8 cellular contexts compared by ENCODE assay signal in genomic region chr1:110460253-110461220, GRCh38. TPM values are rescaled to one million over a fixed set of nuclear protein-coding genes. Genes with fewer than 3 reads are reported as not detected.
DNase-seq lines count a peak whose midpoint lies in the region; ATAC-seq, FAIRE-seq and TF ChIP-seq lines count a peak whose summit lies in the region.

No MANE protein-coding gene starts in this region.

- H3K9me1 ChIP-seq in keratinocyte (ENCODE audit: control insufficient read depth, extremely low read depth, insufficient read depth, low read length): no peaks in the 10 kb centered on the region

- DNase-seq in CMK (ENCODE audit: low read depth): peak; percentile 62
- peak; percentile 86 for DNase-seq in HEK293T (ENCODE audit: extremely low spot score)
- peak; percentile 57 for DNase-seq in NCI-H226
- DNase-seq in breast epithelium (ENCODE audit: low spot score in 2 of 2): peak; percentile 69 to 77
- DNase-seq in keratinocyte (ENCODE audit: low read depth, low spot score): peak; percentile 52
- DNase-seq in stimulated activated CD4-positive, alpha-beta T cell treated with anti-CD3 and anti-CD28 coated beads, Interleukin-1b, Interleukin-23, amount 100 ng/mL, for 4 hours (ENCODE audit: low read depth in 2 of 2): peak; percentile 68 to 88

- H3K4me1 ChIP-seq in breast epithelium: no peaks in the 10 kb centered on the region
- H3K4me1 ChIP-seq in keratinocyte (ENCODE audit: control insufficient read depth, extremely low read depth, insufficient read depth, low read length): peaks cover 26% of the 10 kb centered on the region

- POLR2A ChIA-PET in HEK293T (lab: Yijun Ruan, JAX): interaction anchor here (0.6 to 2.0 kb wide), 5 partner anchors 35 to 252 kb away, joined by 3 to 11 read pairs (median 7); partner anchors contain the start of gene RBM15

- no peaks in the 10 kb centered on the region for H3K9me3 ChIP-seq in breast epithelium
- no peaks in the 10 kb centered on the region for H3K9me3 ChIP-seq in keratinocyte (ENCODE audit: control insufficient read depth, low read depth, low read length)

- no peak overlapping the region for H3K9ac ChIP-seq in keratinocyte (ENCODE audit: control insufficient read depth, extremely low read depth, insufficient read depth, low read length)

- H3K36me3 ChIP-seq in breast epithelium (no peaks in the 10 kb centered on the region), keratinocyte (ENCODE audit: control insufficient read depth in 2 of 2, extremely low read depth in 1 of 2, insufficient read depth in 2 of 2, low read length in 2 of 2) (no peaks in the 10 kb centered on the region)

- H3K4me2 ChIP-seq in keratinocyte (ENCODE audit: control insufficient read depth, extremely low read depth, insufficient read depth, low read depth, low read length): no peak overlapping the region

- no peak for ATAC-seq in HG02884 (IDR thresholded peaks at IDR 0.05; ENCODE audit: unreplicated experiment)

- peak; percentile 92 for TF ChIP-seq CTCF in WI38 (IDR thresholded peaks at IDR 0.05; ENCODE audit: low read depth, low read length)
- peak; percentile 89 to 98 (median 97) for TF ChIP-seq CTCF in breast epithelium (IDR thresholded peaks at IDR 0.05)
- peak; percentile 88 to 95 (median 95) for TF ChIP-seq CTCF in keratinocyte (optimal IDR thresholded peaks at IDR 0.05 in 1 of 3, IDR thresholded peaks at IDR 0.05 in 1 of 3, conservative IDR thresholded peaks at IDR 0.05 in 1 of 3; ENCODE audit: extremely low read depth in 1 of 3, insufficient read depth in 2 of 3, low read length in 3 of 3)

- no peaks in the 10 kb centered on the region for H3K79me2 ChIP-seq in keratinocyte (ENCODE audit: control insufficient read depth, insufficient read depth, low read length)

- TF ChIP-seq POLR2A in breast epithelium (IDR thresholded peaks at IDR 0.05): no peak

- H3K27ac ChIP-seq in breast epithelium: no peak overlapping the region
- H3K27ac ChIP-seq in keratinocyte (ENCODE audit: control insufficient read depth, insufficient read depth, low read length): no peak overlapping the region

- FAIRE-seq in keratinocyte (lab: Jason Lieb, UNC): no peak

- no peak overlapping the region for H2AFZ ChIP-seq in keratinocyte (ENCODE audit: control insufficient read depth, low read length)

- intact Hi-C loops in breast epithelium (cut with DNase I; ENCODE audit: low total_unique reads): no loop called here

- H4K20me1 ChIP-seq in keratinocyte (ENCODE audit: control insufficient read depth, extremely low read depth, insufficient read depth, low read length): no peaks in the 10 kb centered on the region

- dilution Hi-C loops in keratinocyte (cut with MboI; ENCODE audit: extremely low pct_ligation_motif_present, low sequenced_read_pairs): no loop called here

- CTCF ChIA-PET in HEK293T (lab: Yijun Ruan, JAX): interaction anchor here (0.5 to 2.8 kb wide), 39 partner anchors 10 to 408 kb away, joined by 3 to 64 read pairs (median 4); partner anchors contain the start of genes KCNC4, LAMTOR5, PROK1 and RBM15

- H3K27me3 ChIP-seq in breast epithelium (no peaks in the 10 kb centered on the region), keratinocyte (ENCODE audit: control insufficient read depth, extremely low read depth, insufficient read depth, low read length) (no peaks in the 10 kb centered on the region)

- H3K4me3 ChIP-seq in WI38 (ENCODE audit: low read depth, low read length): no peak overlapping the region
- no peak overlapping the region for H3K4me3 ChIP-seq in breast epithelium
- H3K4me3 ChIP-seq in keratinocyte (ENCODE audit: control insufficient read depth in 2 of 3, extremely low read depth in 1 of 3, insufficient read depth in 2 of 3, low read depth in 1 of 3, low read length in 3 of 3): no peak overlapping the region

TF ChIP-seq in HEK293T, 16 proteins besides CTCF, POLR2A, EP300 and RAD21:
- TF ChIP-seq ARNT (IDR thresholded peaks at IDR 0.05): no peak
- no peak for TF ChIP-seq FOXK2 (IDR thresholded peaks at IDR 0.05)
- TF ChIP-seq LEF1 (IDR thresholded peaks at IDR 0.05; ENCODE audit: borderline replicate concordance): no peak
- no peak for TF ChIP-seq FOXA1 (IDR thresholded peaks at IDR 0.05)

RNA-seq across cellular contexts. Expression of gene PROK1, which starts 9.6 kb away (rescaled TPM):
- total RNA-seq in breast epithelium: 10 to 100 TPM in 1 of 3 donors, under 1 TPM in 2; 0.66 to 42.9 (median 0.73) TPM
- polyA plus RNA-seq in keratinocyte: not detected in 3 replicates
- polyA plus RNA-seq in keratinocyte (2011; ENCODE audit: low read depth): not detected
- not detected in 2 replicates for polyA plus RNA-seq in keratinocyte (2011; cell fraction: cytosol; rRNA removed)
- polyA plus RNA-seq in keratinocyte (2011; cell fraction: nucleus; rRNA removed): not detected in 2 replicates
- polyA plus RNA-seq in keratinocyte (2012; ENCODE audit: low replicate concordance): not detected in 2 replicates
- polyA minus RNA-seq in keratinocyte: not detected in 3 replicates
- not detected for polyA minus RNA-seq in keratinocyte (2011; cell fraction: cytosol; rRNA and poly(A)+ RNA removed)
- polyA minus RNA-seq in keratinocyte (2011; cell fraction: nucleus; rRNA and poly(A)+ RNA removed): not detected in 2 replicates

RNA-seq across cellular contexts. Expression of gene LAMTOR5, which starts 53.0 kb away (rescaled TPM):
- total RNA-seq in breast epithelium: 100 to 1,000 TPM; 102 to 117 (median 109) TPM
- 265 to 477 TPM (median 365 TPM) in 3 replicates for polyA plus RNA-seq in keratinocyte
- polyA plus RNA-seq in keratinocyte (2011; ENCODE audit: low read depth): 73.5 TPM
- 298 and 425 TPM in 2 replicates for polyA plus RNA-seq in keratinocyte (2011; cell fraction: cytosol; rRNA removed)
- polyA plus RNA-seq in keratinocyte (2011; cell fraction: nucleus; rRNA removed): 134 and 139 TPM in 2 replicates
- 271 and 349 TPM in 2 replicates for polyA plus RNA-seq in keratinocyte (2012; ENCODE audit: low replicate concordance)
- 85.1 to 119 TPM (median 97.4 TPM) in 3 replicates for polyA minus RNA-seq in keratinocyte
- 52.0 TPM for polyA minus RNA-seq in keratinocyte (2011; cell fraction: cytosol; rRNA and poly(A)+ RNA removed)
- polyA minus RNA-seq in keratinocyte (2011; cell fraction: nucleus; rRNA and poly(A)+ RNA removed): 21.5 and 28.5 TPM in 2 replicates

RNA-seq across cellular contexts. Expression of gene KCNA10, which starts 58.4 kb away (rescaled TPM):
- not detected for total RNA-seq in breast epithelium
- polyA plus RNA-seq in keratinocyte: not detected in 3 replicates
- polyA plus RNA-seq in keratinocyte (2011; ENCODE audit: low read depth): not detected
- not detected in 2 replicates for polyA plus RNA-seq in keratinocyte (2011; cell fraction: cytosol; rRNA removed)
- polyA plus RNA-seq in keratinocyte (2011; cell fraction: nucleus; rRNA removed): 0.05 TPM in 1 of 2 replicates, not detected in the other
- polyA plus RNA-seq in keratinocyte (2012; ENCODE audit: low replicate concordance): not detected in 2 replicates
- polyA minus RNA-seq in keratinocyte: not detected in 3 replicates
- not detected for polyA minus RNA-seq in keratinocyte (2011; cell fraction: cytosol; rRNA and poly(A)+ RNA removed)
- polyA minus RNA-seq in keratinocyte (2011; cell fraction: nucleus; rRNA and poly(A)+ RNA removed): not detected in 2 replicates
